Comparison of ENCODE assay signal across 9 cellular contexts in genomic region chr21:45556302-45556644, GRCh38. TPM values are rescaled to one million over a fixed set of nuclear protein-coding genes. Genes with fewer than 3 reads are reported as not detected.
A peak's percentile ranks its signal among the peaks of the same experiment; 100 is the strongest.
DNase-seq lines count a peak whose midpoint lies in the region; ATAC-seq and TF ChIP-seq lines count a peak whose summit lies in the region.
"Had no signal": no experiment of that assay in that cellular context is flagged by ENCODE, and none has a peak within 500 bp of the region (broad histone marks: within the 10 kb centered on the region; RNA-seq: fewer than 3 reads in every experiment).

No MANE protein-coding gene starts in this region.

- H3K4me1 Mint-ChIP-seq in MCF 10A (ENCODE audit: insufficient read depth, unreplicated experiment), result peaks cover 12% of the 10 kb centered on the region
- peaks cover 9 to 28% (median 20%) of the 10 kb centered on the region in 4 donors for H3K4me1 Mint-ChIP-seq in naive thymus-derived CD8-positive, alpha-beta T cell
- H3K4me1 Mint-ChIP-seq in osteocyte (ENCODE audit: unreplicated experiment), result peaks cover 10% of the 10 kb centered on the region

- CTCF ChIA-PET in MCF 10A (lab: Yijun Ruan, JAX), result interaction anchor here (0.6 to 4.8 kb wide), 18 partner anchors 10 to 504 kb away, joined by 3 to 53 read pairs (median 4); no protein-coding TSS in a partner anchor

- ATAC-seq in heart left ventricle (no peak), Right ventricle myocardium superior (ENCODE audit: poor library complexity) (no peak)
- ATAC-seq in naive thymus-derived CD8-positive, alpha-beta T cell, result no peak

- H3K27ac Mint-ChIP-seq in MCF 10A (ENCODE audit: low read depth, unreplicated experiment), result peak overlapping the region; percentile 61
- peak overlapping the region in 2 of 10 donors; percentile 22 to 90 for H3K27ac Mint-ChIP-seq in naive thymus-derived CD8-positive, alpha-beta T cell
- H3K27ac Mint-ChIP-seq in osteocyte (ENCODE audit: unreplicated experiment), result no peak overlapping the region

- H3K36me3 ChIP-seq in heart left ventricle, result no peaks in the 10 kb centered on the region
- no peaks in the 10 kb centered on the region for H3K36me3 ChIP-seq in urinary bladder (ENCODE audit: insufficient read depth)

- H3K27me3 ChIP-seq in heart left ventricle, result peaks cover 0 to 12% (median 0%) of the 10 kb centered on the region in 9 donors

- DNase-seq in heart left ventricle (no peak), Right ventricle myocardium superior (no peak), MCF 10A (ENCODE audit: unreplicated experiment) (no peak), lower leg skin (ENCODE audit: low spot score in 2 of 2) (no peak), osteocyte (ENCODE audit: extremely low spot score, unreplicated experiment) (no peak), NCI-H446 treated with DMSO at 0.1 percent for 48 hours (lab: John Stamatoyannopoulos, UW) (no peak)
- DNase-seq in naive thymus-derived CD8-positive, alpha-beta T cell, result no peak
- DNase-seq: NCI-H2029 treated with DMSO at 0.1 percent for 48 hours had no signal

- H3K4me3 Mint-ChIP-seq in MCF 10A (ENCODE audit: unreplicated experiment) (peak overlapping the region; percentile 83), osteocyte (ENCODE audit: unreplicated experiment) (no peak overlapping the region)
- peak overlapping the region in 6 of 10 donors; percentile 22 to 72 (median 57) for H3K4me3 Mint-ChIP-seq in naive thymus-derived CD8-positive, alpha-beta T cell

- H3K36me3 Mint-ChIP-seq in MCF 10A (ENCODE audit: insufficient read depth, unreplicated experiment) (no peaks in the 10 kb centered on the region), osteocyte (ENCODE audit: unreplicated experiment) (no peaks in the 10 kb centered on the region)
- H3K36me3 Mint-ChIP-seq in naive thymus-derived CD8-positive, alpha-beta T cell, result no peaks in the 10 kb centered on the region

- H3K27me3 Mint-ChIP-seq in MCF 10A (ENCODE audit: insufficient read depth, unreplicated experiment) (peaks cover 12% of the 10 kb centered on the region), osteocyte (ENCODE audit: unreplicated experiment) (peaks cover 19% of the 10 kb centered on the region)
- H3K27me3 Mint-ChIP-seq in naive thymus-derived CD8-positive, alpha-beta T cell, result peaks cover 0 to 5% (median 2%) of the 10 kb centered on the region in 5 donors

- H3K4me3 ChIP-seq in heart left ventricle, result peak overlapping the region in 7 of 12 donors; percentile 26 to 67 (median 57)
- peak overlapping the region; percentile 29 for H3K4me3 ChIP-seq in urinary bladder (ENCODE audit: low read depth, low read length)
- no peak overlapping the region for H3K4me3 ChIP-seq in lower leg skin (ENCODE audit: low read depth, poor library complexity, severe bottlenecking)

- BruUV-seq in MCF 10A (replicated peaks; lab: Mats Ljungman, UMichigan), result no TSS peak

- POLR2A ChIA-PET in MCF 10A (lab: Yijun Ruan, JAX), result interaction anchor here (0.6 to 1.5 kb wide), 6 partner anchors 13 to 367 kb away, joined by 3 to 5 read pairs (median 3); no protein-coding TSS in a partner anchor
- POLR2A ChIA-PET in naive thymus-derived CD8-positive, alpha-beta T cell (lab: Charles Lee), result interaction anchor here (1.4 kb wide), 2 partner anchors 12 to 36 kb away, joined by 4 read pairs; no protein-coding TSS in a partner anchor

- TF ChIP-seq POLR2A in heart left ventricle (IDR thresholded peaks at IDR 0.05), result no peak
- no peak for TF ChIP-seq POLR2A in lower leg skin (IDR thresholded peaks at IDR 0.05)

- intact Hi-C loops in heart left ventricle (cut with DNase I), result loop anchor here (1.0 to 10.0 kb wide), 11 partner anchors 36 to 369 kb away; no protein-coding TSS in a partner anchor
- intact Hi-C loops in Right ventricle myocardium superior (cut with DNase I), result loop anchor here (5.0 to 10.0 kb wide), 3 partner anchors 36 to 369 kb away; no protein-coding TSS in a partner anchor
- intact Hi-C loops in MCF 10A (cut with micrococcal nuclease), result loop anchor here (1.0 kb wide), 2 partner anchors 40 to 212 kb away; no protein-coding TSS in a partner anchor
- intact Hi-C loops in lower leg skin (cut with DNase I; ENCODE audit: low total_unique reads), result no loop called here

- H3K27ac ChIP-seq in heart left ventricle (peak overlapping the region in 7 of 12 donors; percentile 11 to 87 (median 86)), urinary bladder (ENCODE audit: low read depth) (no peak overlapping the region)

- TF ChIP-seq CTCF in heart left ventricle (IDR thresholded peaks at IDR 0.05), result peak in 1 of 12 donors; percentile 9
- TF ChIP-seq CTCF in MCF 10A (IDR thresholded peaks at IDR 0.05; ENCODE audit: unreplicated experiment), result no peak
- no peak for TF ChIP-seq CTCF in lower leg skin (IDR thresholded peaks at IDR 0.05)
- no peak for TF ChIP-seq CTCF in osteocyte (IDR thresholded peaks at IDR 0.05)

- no peaks in the 10 kb centered on the region for H3K9me3 ChIP-seq in heart left ventricle

- 39 to 53% (median 44%) methylated on average over 12 of the region's 12 CpGs for WGBS in heart left ventricle, 4 donors
- 41% methylated on average over 12 of the region's 12 CpGs for WGBS in urinary bladder
- 60 to 63% methylated on average over 10 to 12 of the region's 12 CpGs for WGBS in lower leg skin, 2 donors

- peaks cover 0 to 31% (median 4%) of the 10 kb centered on the region in 12 donors for H3K4me1 ChIP-seq in heart left ventricle
- no peaks in the 10 kb centered on the region for H3K4me1 ChIP-seq in urinary bladder (ENCODE audit: insufficient read depth)

- no peaks in the 10 kb centered on the region for H3K9me3 Mint-ChIP-seq in MCF 10A (ENCODE audit: unreplicated experiment)
- no peaks in the 10 kb centered on the region for H3K9me3 Mint-ChIP-seq in naive thymus-derived CD8-positive, alpha-beta T cell
- no peaks in the 10 kb centered on the region for H3K9me3 Mint-ChIP-seq in osteocyte (ENCODE audit: unreplicated experiment)

RNA-seq across cellular contexts. Expression of gene SLC19A1, which starts 14.0 kb away (rescaled TPM):
- total RNA-seq in heart left ventricle (1 to 10 TPM; 2.4 to 7.0 (median 3.0) TPM), Right ventricle myocardium superior (6.9 TPM), MCF 10A (2022) (16.0 and 25.4 TPM in 2 replicates), urinary bladder (4.2 TPM), lower leg skin (1 to 10 TPM; 3.6 to 7.3 (median 5.0) TPM), osteocyte (11.0 and 14.4 TPM in 2 replicates)
- polyA plus RNA-seq in heart left ventricle (1 to 10 TPM; 3.5 to 4.3 TPM), urinary bladder (7.5 TPM)
- 10 to 100 TPM; 10.2 to 14.4 TPM for total RNA-seq in naive thymus-derived CD8-positive, alpha-beta T cell
- 10 to 100 TPM in 1 of 3 donors, 1 to 10 TPM in 2; 4.6 to 12.1 (median 9.3) TPM for polyA plus RNA-seq in naive thymus-derived CD8-positive, alpha-beta T cell
